Comparison of ENCODE assay signal across 12 cellular contexts in the genomic region with DNA sequence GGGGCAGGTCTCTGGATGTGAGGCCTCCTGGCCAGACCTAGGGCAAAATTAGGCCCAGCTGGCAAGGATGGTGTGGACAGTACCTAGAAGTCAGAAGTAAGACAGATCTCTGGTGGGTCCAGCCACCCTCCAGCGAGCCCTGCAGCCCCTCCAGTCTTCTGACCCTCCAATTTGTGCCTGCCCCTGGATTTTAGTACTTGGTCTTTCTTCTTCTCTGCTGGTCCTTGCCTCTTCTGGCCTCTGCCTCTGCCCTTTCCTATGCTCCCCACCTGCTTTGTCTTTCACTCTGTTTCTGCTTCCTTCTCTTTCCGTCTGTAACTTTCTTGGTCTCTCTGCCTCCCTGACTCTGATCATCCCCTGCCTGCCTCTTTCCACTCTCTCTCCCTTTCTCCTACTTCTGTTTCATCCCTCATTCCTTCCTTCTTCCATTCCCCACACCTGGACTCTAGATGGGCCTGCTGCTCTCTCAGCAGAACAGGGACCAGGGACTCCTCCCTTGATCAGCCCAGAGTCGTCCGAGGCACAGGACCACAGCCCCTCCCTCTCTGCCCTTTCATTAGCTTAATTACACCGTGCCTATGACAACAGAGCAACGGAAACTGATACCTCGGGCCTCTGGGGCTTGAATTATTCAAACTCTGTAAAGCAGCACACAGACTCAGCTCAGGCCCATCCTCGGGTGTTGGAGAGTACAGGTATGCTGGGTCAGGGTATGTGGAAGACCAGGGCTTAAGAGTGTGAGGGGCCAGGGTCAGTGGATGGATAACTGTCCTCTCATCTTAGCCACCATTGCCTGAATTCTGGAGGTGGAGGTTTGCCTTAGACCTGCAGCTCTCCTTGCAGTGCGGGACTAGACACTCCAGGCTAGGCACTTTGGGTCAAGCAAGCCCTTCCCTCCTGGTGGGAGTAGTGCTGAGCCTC. TPM values are rescaled to one million over a fixed set of nuclear protein-coding genes. Genes with fewer than 3 reads are reported as not detected.
DNase-seq lines count a peak whose midpoint lies in the region; ATAC-seq and TF ChIP-seq lines count a peak whose summit lies in the region.
"Had no signal": no experiment of that assay in that cellular context is flagged by ENCODE, and none has a peak within 500 bp of the region (broad histone marks: within the 10 kb centered on the region; RNA-seq: fewer than 3 reads in every experiment).

A gene with protein sequence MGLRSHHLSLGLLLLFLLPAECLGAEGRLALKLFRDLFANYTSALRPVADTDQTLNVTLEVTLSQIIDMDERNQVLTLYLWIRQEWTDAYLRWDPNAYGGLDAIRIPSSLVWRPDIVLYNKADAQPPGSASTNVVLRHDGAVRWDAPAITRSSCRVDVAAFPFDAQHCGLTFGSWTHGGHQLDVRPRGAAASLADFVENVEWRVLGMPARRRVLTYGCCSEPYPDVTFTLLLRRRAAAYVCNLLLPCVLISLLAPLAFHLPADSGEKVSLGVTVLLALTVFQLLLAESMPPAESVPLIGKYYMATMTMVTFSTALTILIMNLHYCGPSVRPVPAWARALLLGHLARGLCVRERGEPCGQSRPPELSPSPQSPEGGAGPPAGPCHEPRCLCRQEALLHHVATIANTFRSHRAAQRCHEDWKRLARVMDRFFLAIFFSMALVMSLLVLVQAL (minus strand): TSS at position 51 of the 921 bp plus-strand sequence. CDS start 72 bp downstream, outside the sequence.

- H3K36me3 Mint-ChIP-seq in CD4-positive, alpha-beta T cell (ENCODE audit: low read depth) = peaks cover 85% of the 10 kb centered on the region
- H3K36me3 Mint-ChIP-seq in endothelial cell (ENCODE audit: low read depth, unreplicated experiment) = peaks cover 43% of the 10 kb centered on the region

- H3K4me1 Mint-ChIP-seq in CD4-positive, alpha-beta T cell (ENCODE audit: low read depth) = no peaks in the 10 kb centered on the region
- H3K4me1 Mint-ChIP-seq in endothelial cell (ENCODE audit: unreplicated experiment) = no peaks in the 10 kb centered on the region
- H3K4me1 Mint-ChIP-seq: stimulated activated memory B cell treated with anti-CD40 and anti-IgM and Interleukin-4, amounts not matched to agents 10 μg/mL and 1 μg/mL and 100 μg/mL, for 72 hours had no signal

- no peak for TF ChIP-seq CTCF in CD4-positive, alpha-beta T cell (IDR thresholded peaks at IDR 0.05)
- TF ChIP-seq CTCF in endothelial cell (IDR thresholded peaks at IDR 0.05; ENCODE audit: unreplicated experiment) = no peak

- no peak within 1 kb of the TSS for H3K4me3 Mint-ChIP-seq in CD4-positive, alpha-beta T cell
- peak within 1 kb of the TSS; percentile 1 for H3K4me3 Mint-ChIP-seq in endothelial cell (ENCODE audit: unreplicated experiment)
- H3K4me3 Mint-ChIP-seq: stimulated activated memory B cell treated with anti-CD40 and anti-IgM and Interleukin-4, amounts not matched to agents 10 μg/mL and 1 μg/mL and 100 μg/mL, for 72 hours had no signal

- intact Hi-C loops in CD4-positive, alpha-beta T cell (cut with DNase I, micrococcal nuclease) = no loop called here

- no peak within 1 kb of the TSS for H3K27ac ChIP-seq in CD4-positive, alpha-beta T cell (ENCODE audit: low read depth, low read length)
- H3K27ac ChIP-seq: Peyer's patch had no signal

- H3K9me3 Mint-ChIP-seq in CD4-positive, alpha-beta T cell = no peaks in the 10 kb centered on the region
- no peaks in the 10 kb centered on the region for H3K9me3 Mint-ChIP-seq in endothelial cell (ENCODE audit: unreplicated experiment)
- H3K9me3 Mint-ChIP-seq: stimulated activated memory B cell treated with anti-CD40 and anti-IgM and Interleukin-4, amounts not matched to agents 10 μg/mL and 1 μg/mL and 100 μg/mL, for 72 hours had no signal

- peak within 1 kb of the TSS; percentile 28 for H3K27ac Mint-ChIP-seq in CD4-positive, alpha-beta T cell
- H3K27ac Mint-ChIP-seq in endothelial cell (ENCODE audit: unreplicated experiment) = no peak within 1 kb of the TSS
- H3K27ac Mint-ChIP-seq: stimulated activated memory B cell treated with anti-CD40 and anti-IgM and Interleukin-4, amounts not matched to agents 10 μg/mL and 1 μg/mL and 100 μg/mL, for 72 hours had no signal

- H3K27me3 ChIP-seq in CD4-positive, alpha-beta T cell (ENCODE audit: control insufficient read depth, insufficient read depth, low read length) = no peaks in the 10 kb centered on the region
- H3K27me3 ChIP-seq: Peyer's patch had no signal

- no peaks in the 10 kb centered on the region for H3K9me3 ChIP-seq in CD4-positive, alpha-beta T cell (ENCODE audit: control insufficient read depth, low read length)
- H3K9me3 ChIP-seq: Peyer's patch had no signal

- DNase-seq in NCI-H510A treated with DMSO at 0.1 percent for 48 hours (lab: John Stamatoyannopoulos, UW) = peak; percentile 0
- DNase-seq in NCI-H510A (lab: John Stamatoyannopoulos, UW) = no peak
- DNase-seq in CD4-positive, alpha-beta T cell = no peak
- peak; percentile 97 to 98 for DNase-seq in NCI-H526 (lab: John Stamatoyannopoulos, UW)
- no peak for DNase-seq in endothelial cell (ENCODE audit: low spot score)
- DNase-seq in GM19238 (ENCODE audit: insufficient read length, low spot score) = no peak
- DNase-seq in SHP77 (lab: John Stamatoyannopoulos, UW) = no peak
- no peak for DNase-seq in AG08395 (ENCODE audit: low spot score)
- DNase-seq: KG1, NCI-H2171, Peyer's patch had no signal

- POLR2A ChIA-PET in CD4-positive, alpha-beta T cell (lab: Charles Lee) = no interaction called here

- no peaks in the 10 kb centered on the region for H3K27me3 Mint-ChIP-seq in CD4-positive, alpha-beta T cell
- peaks cover 3% of the 10 kb centered on the region for H3K27me3 Mint-ChIP-seq in endothelial cell (ENCODE audit: unreplicated experiment)
- H3K27me3 Mint-ChIP-seq: stimulated activated memory B cell treated with anti-CD40 and anti-IgM and Interleukin-4, amounts not matched to agents 10 μg/mL and 1 μg/mL and 100 μg/mL, for 72 hours had no signal

- CTCF ChIA-PET in CD4-positive, alpha-beta T cell (lab: Charles Lee) = no interaction called here

- no peak for ATAC-seq in CD4-positive, alpha-beta T cell (ENCODE audit: poor library complexity)
- ATAC-seq: stimulated activated memory B cell treated with anti-CD40 and anti-IgM and Interleukin-4, amounts not matched to agents 10 μg/mL and 1 μg/mL and 100 μg/mL, for 72 hours had no signal

RNA-seq across cellular contexts. Expression of the gene that starts here (rescaled TPM):
- under 1 TPM; 0.33 to 0.39 TPM for total RNA-seq in CD4-positive, alpha-beta T cell
- total RNA-seq in endothelial cell (ENCODE audit: unreplicated experiment) = 0.72 TPM

Comparison
In these comparisons a context has a peak if more than half of its experiments do, and no peak if none do; other contexts are left out.
1. DNase-seq: peak in NCI-H510A treated with DMSO at 0.1 percent for 48 hours (single experiment) and NCI-H526 (2 of 2); none in NCI-H510A (single experiment), CD4-positive, alpha-beta T cell (0 of 10), endothelial cell (single experiment), GM19238 (single experiment), SHP77 (0 of 2) and AG08395 (single experiment).